ENCODE assay signal across 1 cellular context in the genomic region with DNA sequence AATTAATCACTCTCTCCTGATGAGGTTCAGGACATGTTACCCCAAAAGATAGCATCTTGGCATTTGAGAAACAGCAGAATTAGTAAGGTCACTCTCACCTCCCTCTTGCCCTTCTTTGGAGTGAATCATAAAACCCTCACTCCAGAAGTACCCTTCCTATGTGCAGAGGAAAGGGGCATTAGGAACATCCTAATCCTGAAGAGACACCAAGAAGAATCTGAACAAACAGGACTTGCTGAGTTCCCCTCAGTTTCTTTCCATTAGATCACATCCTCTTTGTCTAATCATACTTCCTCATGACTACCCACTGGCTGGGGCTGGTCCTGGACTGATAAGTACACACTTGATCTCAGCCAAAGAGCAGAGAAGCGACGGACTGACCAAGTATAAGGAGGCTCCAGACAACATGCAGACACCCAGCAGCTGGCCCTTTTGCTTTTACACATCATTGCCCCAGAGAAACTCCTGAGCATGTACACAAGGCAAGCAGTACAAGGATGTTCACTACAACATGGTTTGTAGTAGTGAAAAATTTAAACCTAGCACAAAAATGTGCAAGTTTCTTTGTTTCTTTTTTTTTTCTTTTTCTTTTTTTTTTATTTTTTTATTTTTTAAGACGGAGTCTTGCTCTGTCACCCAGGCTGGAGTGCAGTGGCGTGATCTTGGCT.
TF ChIP-seq lines count a peak whose summit lies in the region.

No MANE protein-coding gene starts in this region.

TF ChIP-seq in K562, 482 proteins besides CTCF, POLR2A, EP300 and RAD21 (continued from another document and continues in another):
- TF ChIP-seq, protein P1, sequence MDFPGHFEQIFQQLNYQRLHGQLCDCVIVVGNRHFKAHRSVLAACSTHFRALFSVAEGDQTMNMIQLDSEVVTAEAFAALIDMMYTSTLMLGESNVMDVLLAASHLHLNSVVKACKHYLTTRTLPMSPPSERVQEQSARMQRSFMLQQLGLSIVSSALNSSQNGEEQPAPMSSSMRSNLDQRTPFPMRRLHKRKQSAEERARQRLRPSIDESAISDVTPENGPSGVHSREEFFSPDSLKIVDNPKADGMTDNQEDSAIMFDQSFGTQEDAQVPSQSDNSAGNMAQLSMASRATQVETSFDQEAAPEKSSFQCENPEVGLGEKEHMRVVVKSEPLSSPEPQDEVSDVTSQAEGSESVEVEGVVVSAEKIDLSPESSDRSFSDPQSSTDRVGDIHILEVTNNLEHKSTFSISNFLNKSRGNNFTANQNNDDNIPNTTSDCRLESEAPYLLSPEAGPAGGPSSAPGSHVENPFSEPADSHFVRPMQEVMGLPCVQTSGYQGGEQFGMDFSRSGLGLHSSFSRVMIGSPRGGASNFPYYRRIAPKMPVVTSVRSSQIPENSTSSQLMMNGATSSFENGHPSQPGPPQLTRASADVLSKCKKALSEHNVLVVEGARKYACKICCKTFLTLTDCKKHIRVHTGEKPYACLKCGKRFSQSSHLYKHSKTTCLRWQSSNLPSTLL (IDR thresholded peaks at IDR 0.05) = 0 out of 2 replicates have a peak, but pooled peaks have one; percentile 55
- TF ChIP-seq, protein P2, sequence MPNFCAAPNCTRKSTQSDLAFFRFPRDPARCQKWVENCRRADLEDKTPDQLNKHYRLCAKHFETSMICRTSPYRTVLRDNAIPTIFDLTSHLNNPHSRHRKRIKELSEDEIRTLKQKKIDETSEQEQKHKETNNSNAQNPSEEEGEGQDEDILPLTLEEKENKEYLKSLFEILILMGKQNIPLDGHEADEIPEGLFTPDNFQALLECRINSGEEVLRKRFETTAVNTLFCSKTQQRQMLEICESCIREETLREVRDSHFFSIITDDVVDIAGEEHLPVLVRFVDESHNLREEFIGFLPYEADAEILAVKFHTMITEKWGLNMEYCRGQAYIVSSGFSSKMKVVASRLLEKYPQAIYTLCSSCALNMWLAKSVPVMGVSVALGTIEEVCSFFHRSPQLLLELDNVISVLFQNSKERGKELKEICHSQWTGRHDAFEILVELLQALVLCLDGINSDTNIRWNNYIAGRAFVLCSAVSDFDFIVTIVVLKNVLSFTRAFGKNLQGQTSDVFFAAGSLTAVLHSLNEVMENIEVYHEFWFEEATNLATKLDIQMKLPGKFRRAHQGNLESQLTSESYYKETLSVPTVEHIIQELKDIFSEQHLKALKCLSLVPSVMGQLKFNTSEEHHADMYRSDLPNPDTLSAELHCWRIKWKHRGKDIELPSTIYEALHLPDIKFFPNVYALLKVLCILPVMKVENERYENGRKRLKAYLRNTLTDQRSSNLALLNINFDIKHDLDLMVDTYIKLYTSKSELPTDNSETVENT (CRISPR knock-in tag; IDR thresholded peaks at IDR 0.05) = no peak
- TF ChIP-seq ILK (tag; IDR thresholded peaks at IDR 0.05; ENCODE audit: borderline replicate concordance, low read depth) (no peak), ZNF586 (CRISPR knock-in tag; conservative IDR thresholded peaks at IDR 0.05) (no peak), MXI1 (IDR thresholded peaks at IDR 0.05; ENCODE audit: low read depth, low read length) (no peak), MYBL2 (IDR thresholded peaks at IDR 0.05; ENCODE audit: low read depth) (no peak), MYBL2 (CRISPR knock-in tag; IDR thresholded peaks at IDR 0.05; ENCODE audit: borderline replicate concordance) (no peak), MCM5 (IDR thresholded peaks at IDR 0.05; ENCODE audit: low read depth) (no peak)
- TF ChIP-seq, protein P3, sequence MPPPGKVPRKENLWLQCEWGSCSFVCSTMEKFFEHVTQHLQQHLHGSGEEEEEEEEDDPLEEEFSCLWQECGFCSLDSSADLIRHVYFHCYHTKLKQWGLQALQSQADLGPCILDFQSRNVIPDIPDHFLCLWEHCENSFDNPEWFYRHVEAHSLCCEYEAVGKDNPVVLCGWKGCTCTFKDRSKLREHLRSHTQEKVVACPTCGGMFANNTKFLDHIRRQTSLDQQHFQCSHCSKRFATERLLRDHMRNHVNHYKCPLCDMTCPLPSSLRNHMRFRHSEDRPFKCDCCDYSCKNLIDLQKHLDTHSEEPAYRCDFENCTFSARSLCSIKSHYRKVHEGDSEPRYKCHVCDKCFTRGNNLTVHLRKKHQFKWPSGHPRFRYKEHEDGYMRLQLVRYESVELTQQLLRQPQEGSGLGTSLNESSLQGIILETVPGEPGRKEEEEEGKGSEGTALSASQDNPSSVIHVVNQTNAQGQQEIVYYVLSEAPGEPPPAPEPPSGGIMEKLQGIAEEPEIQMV (tag; conservative IDR thresholded peaks at IDR 0.05; ENCODE audit: low read depth) = 0 out of 2 replicates have a peak, but pooled peaks have one; percentile 18
- TF ChIP-seq, protein P4, sequence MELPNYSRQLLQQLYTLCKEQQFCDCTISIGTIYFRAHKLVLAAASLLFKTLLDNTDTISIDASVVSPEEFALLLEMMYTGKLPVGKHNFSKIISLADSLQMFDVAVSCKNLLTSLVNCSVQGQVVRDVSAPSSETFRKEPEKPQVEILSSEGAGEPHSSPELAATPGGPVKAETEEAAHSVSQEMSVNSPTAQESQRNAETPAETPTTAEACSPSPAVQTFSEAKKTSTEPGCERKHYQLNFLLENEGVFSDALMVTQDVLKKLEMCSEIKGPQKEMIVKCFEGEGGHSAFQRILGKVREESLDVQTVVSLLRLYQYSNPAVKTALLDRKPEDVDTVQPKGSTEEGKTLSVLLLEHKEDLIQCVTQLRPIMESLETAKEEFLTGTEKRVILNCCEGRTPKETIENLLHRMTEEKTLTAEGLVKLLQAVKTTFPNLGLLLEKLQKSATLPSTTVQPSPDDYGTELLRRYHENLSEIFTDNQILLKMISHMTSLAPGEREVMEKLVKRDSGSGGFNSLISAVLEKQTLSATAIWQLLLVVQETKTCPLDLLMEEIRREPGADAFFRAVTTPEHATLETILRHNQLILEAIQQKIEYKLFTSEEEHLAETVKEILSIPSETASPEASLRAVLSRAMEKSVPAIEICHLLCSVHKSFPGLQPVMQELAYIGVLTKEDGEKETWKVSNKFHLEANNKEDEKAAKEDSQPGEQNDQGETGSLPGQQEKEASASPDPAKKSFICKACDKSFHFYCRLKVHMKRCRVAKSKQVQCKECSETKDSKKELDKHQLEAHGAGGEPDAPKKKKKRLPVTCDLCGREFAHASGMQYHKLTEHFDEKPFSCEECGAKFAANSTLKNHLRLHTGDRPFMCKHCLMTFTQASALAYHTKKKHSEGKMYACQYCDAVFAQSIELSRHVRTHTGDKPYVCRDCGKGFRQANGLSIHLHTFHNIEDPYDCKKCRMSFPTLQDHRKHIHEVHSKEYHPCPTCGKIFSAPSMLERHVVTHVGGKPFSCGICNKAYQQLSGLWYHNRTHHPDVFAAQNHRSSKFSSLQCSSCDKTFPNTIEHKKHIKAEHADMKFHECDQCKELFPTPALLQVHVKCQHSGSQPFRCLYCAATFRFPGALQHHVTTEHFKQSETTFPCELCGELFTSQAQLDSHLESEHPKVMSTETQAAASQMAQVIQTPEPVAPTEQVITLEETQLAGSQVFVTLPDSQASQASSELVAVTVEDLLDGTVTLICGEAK (IDR thresholded peaks at IDR 0.05) = peak; percentile 24
- TF ChIP-seq, protein P4 (CRISPR knock-in tag; IDR thresholded peaks at IDR 0.05) = no peak
- TF ChIP-seq, protein P5, sequence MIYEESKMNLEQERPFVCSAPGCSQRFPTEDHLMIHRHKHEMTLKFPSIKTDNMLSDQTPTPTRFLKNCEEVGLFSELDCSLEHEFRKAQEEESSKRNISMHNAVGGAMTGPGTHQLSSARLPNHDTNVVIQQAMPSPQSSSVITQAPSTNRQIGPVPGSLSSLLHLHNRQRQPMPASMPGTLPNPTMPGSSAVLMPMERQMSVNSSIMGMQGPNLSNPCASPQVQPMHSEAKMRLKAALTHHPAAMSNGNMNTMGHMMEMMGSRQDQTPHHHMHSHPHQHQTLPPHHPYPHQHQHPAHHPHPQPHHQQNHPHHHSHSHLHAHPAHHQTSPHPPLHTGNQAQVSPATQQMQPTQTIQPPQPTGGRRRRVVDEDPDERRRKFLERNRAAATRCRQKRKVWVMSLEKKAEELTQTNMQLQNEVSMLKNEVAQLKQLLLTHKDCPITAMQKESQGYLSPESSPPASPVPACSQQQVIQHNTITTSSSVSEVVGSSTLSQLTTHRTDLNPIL (CRISPR knock-in tag; IDR thresholded peaks at IDR 0.05) = no peak
- TF ChIP-seq, protein P6, sequence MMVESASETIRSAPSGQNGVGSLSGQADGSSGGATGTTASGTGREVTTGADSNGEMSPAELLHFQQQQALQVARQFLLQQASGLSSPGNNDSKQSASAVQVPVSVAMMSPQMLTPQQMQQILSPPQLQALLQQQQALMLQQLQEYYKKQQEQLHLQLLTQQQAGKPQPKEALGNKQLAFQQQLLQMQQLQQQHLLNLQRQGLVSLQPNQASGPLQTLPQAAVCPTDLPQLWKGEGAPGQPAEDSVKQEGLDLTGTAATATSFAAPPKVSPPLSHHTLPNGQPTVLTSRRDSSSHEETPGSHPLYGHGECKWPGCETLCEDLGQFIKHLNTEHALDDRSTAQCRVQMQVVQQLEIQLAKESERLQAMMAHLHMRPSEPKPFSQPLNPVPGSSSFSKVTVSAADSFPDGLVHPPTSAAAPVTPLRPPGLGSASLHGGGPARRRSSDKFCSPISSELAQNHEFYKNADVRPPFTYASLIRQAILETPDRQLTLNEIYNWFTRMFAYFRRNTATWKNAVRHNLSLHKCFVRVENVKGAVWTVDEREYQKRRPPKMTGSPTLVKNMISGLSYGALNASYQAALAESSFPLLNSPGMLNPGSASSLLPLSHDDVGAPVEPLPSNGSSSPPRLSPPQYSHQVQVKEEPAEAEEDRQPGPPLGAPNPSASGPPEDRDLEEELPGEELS (CRISPR knock-in tag; IDR thresholded peaks at IDR 0.05; ENCODE audit: borderline replicate concordance) = no peak
- TF ChIP-seq, protein P7, sequence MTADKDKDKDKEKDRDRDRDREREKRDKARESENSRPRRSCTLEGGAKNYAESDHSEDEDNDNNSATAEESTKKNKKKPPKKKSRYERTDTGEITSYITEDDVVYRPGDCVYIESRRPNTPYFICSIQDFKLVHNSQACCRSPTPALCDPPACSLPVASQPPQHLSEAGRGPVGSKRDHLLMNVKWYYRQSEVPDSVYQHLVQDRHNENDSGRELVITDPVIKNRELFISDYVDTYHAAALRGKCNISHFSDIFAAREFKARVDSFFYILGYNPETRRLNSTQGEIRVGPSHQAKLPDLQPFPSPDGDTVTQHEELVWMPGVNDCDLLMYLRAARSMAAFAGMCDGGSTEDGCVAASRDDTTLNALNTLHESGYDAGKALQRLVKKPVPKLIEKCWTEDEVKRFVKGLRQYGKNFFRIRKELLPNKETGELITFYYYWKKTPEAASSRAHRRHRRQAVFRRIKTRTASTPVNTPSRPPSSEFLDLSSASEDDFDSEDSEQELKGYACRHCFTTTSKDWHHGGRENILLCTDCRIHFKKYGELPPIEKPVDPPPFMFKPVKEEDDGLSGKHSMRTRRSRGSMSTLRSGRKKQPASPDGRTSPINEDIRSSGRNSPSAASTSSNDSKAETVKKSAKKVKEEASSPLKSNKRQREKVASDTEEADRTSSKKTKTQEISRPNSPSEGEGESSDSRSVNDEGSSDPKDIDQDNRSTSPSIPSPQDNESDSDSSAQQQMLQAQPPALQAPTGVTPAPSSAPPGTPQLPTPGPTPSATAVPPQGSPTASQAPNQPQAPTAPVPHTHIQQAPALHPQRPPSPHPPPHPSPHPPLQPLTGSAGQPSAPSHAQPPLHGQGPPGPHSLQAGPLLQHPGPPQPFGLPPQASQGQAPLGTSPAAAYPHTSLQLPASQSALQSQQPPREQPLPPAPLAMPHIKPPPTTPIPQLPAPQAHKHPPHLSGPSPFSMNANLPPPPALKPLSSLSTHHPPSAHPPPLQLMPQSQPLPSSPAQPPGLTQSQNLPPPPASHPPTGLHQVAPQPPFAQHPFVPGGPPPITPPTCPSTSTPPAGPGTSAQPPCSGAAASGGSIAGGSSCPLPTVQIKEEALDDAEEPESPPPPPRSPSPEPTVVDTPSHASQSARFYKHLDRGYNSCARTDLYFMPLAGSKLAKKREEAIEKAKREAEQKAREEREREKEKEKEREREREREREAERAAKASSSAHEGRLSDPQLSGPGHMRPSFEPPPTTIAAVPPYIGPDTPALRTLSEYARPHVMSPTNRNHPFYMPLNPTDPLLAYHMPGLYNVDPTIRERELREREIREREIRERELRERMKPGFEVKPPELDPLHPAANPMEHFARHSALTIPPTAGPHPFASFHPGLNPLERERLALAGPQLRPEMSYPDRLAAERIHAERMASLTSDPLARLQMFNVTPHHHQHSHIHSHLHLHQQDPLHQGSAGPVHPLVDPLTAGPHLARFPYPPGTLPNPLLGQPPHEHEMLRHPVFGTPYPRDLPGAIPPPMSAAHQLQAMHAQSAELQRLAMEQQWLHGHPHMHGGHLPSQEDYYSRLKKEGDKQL (CRISPR knock-in tag; IDR thresholded peaks at IDR 0.05; ENCODE audit: borderline replicate concordance) = no peak
- TF ChIP-seq, protein P8, sequence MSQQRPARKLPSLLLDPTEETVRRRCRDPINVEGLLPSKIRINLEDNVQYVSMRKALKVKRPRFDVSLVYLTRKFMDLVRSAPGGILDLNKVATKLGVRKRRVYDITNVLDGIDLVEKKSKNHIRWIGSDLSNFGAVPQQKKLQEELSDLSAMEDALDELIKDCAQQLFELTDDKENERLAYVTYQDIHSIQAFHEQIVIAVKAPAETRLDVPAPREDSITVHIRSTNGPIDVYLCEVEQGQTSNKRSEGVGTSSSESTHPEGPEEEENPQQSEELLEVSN (IDR thresholded peaks at IDR 0.05; ENCODE audit: borderline replicate concordance in 1 of 2, extremely low read depth in 1 of 2, insufficient read depth in 1 of 2, insufficient read length in 1 of 2, low read depth in 1 of 2, low read length in 1 of 2, poor library complexity in 1 of 2, severe bottlenecking in 1 of 2) = no peak
